ENCODE assay signal across 18 cellular contexts in the genomic region with DNA sequence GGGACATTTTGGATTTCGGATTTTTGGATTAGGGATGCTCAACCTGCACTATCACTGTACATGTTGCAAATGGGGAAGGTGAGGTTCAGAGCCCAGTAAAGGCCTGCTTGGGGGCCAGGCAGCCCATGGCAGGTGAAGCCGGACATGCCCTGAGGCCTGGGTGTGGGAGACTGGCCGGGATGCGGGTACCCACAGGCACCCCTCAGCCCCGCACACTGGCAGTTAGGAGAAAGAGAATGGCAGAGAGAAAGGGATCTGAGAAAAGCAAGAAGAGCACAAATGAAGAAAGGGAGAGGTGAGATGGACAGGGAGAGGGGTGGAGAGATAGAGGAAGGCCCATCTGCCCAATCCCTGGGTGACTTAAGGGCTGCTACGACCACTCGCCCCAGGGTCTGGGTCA. TPM values are rescaled to one million over a fixed set of nuclear protein-coding genes. Genes with fewer than 3 reads are reported as not detected.
DNase-seq lines count a peak whose midpoint lies in the region; ATAC-seq and TF ChIP-seq lines count a peak whose summit lies in the region.
"Had no signal": no experiment of that assay in that cellular context is flagged by ENCODE, and none has a peak within 500 bp of the region (broad histone marks: within the 10 kb centered on the region; RNA-seq: fewer than 3 reads in every experiment).

No MANE protein-coding gene starts in this region.

- peak overlapping the region; percentile 89 for H2BK120ac ChIP-seq in trophoblast cell (ENCODE audit: insufficient read depth, low read length, poor library complexity)

- H4K91ac ChIP-seq in trophoblast cell (ENCODE audit: low read depth, low read length), result peak overlapping the region; percentile 97

- H2AK5ac ChIP-seq in trophoblast cell (ENCODE audit: low read length), result peak overlapping the region; percentile 95

- no peaks in the 10 kb centered on the region for H3K36me3 ChIP-seq in cardiac muscle cell
- H3K36me3 ChIP-seq in left ventricle myocardium inferior, result no peaks in the 10 kb centered on the region
- H3K36me3 ChIP-seq in gastroesophageal sphincter, result no peaks in the 10 kb centered on the region
- no peaks in the 10 kb centered on the region for H3K36me3 ChIP-seq in trophoblast cell (ENCODE audit: control insufficient read depth in 1 of 2, insufficient read depth in 2 of 2, low read length in 2 of 2)
- no peaks in the 10 kb centered on the region for H3K36me3 ChIP-seq in esophagus squamous epithelium
- H3K36me3 ChIP-seq: Peyer's patch had no signal

- H3K9me3 ChIP-seq in cardiac muscle cell (ENCODE audit: low read depth) (no peaks in the 10 kb centered on the region), left ventricle myocardium inferior (replicated peaks) (no peaks in the 10 kb centered on the region), gastroesophageal sphincter (no peaks in the 10 kb centered on the region), trophoblast cell (ENCODE audit: insufficient read depth, low read depth, low read length) (no peaks in the 10 kb centered on the region), esophagus squamous epithelium (no peaks in the 10 kb centered on the region)
- H3K9me3 ChIP-seq: Peyer's patch had no signal

- H4K8ac ChIP-seq in trophoblast cell (ENCODE audit: low read depth, low read length), result peak overlapping the region; percentile 64

- H3K79me1 ChIP-seq in trophoblast cell (ENCODE audit: low read length), result peaks cover 33% of the 10 kb centered on the region

- H2BK5ac ChIP-seq in trophoblast cell (ENCODE audit: low read depth, low read length, poor library complexity), result peak overlapping the region; percentile 91

- TF ChIP-seq POLR2A in gastroesophageal sphincter (IDR thresholded peaks at IDR 0.05), result no peak
- TF ChIP-seq POLR2A in esophagus squamous epithelium (IDR thresholded peaks at IDR 0.05), result no peak

- H4K12ac ChIP-seq in trophoblast cell (ENCODE audit: low read depth, low read length), result peak overlapping the region; percentile 39

- TF ChIP-seq CTCF in cardiac muscle cell (IDR thresholded peaks at IDR 0.05; ENCODE audit: low read depth, low read length) (no peak), left ventricle myocardium inferior (IDR thresholded peaks at IDR 0.05; ENCODE audit: borderline replicate concordance) (no peak), gastroesophageal sphincter (IDR thresholded peaks at IDR 0.05) (no peak), esophagus squamous epithelium (IDR thresholded peaks at IDR 0.05) (no peak)

- ATAC-seq in gastroesophageal sphincter (no peak), GM18520 (IDR thresholded peaks at IDR 0.05; ENCODE audit: unreplicated experiment) (no peak), HG02623 (IDR thresholded peaks at IDR 0.05; ENCODE audit: unreplicated experiment) (no peak)

- intact Hi-C loops in left ventricle myocardium inferior (cut with micrococcal nuclease), result no loop called here
- intact Hi-C loops in esophagus squamous epithelium (cut with DNase I), result no loop called here

- H3K79me2 ChIP-seq in trophoblast cell (ENCODE audit: control insufficient read depth, insufficient read depth, low read length, poor library complexity), result peaks cover 7% of the 10 kb centered on the region

- H3K27ac ChIP-seq in cardiac muscle cell (peak overlapping the region; percentile 92), left ventricle myocardium inferior (replicated peaks) (no peak overlapping the region), gastroesophageal sphincter (peak overlapping the region in 3 of 4 donors; percentile 69 to 76 (median 69)), trophoblast cell (ENCODE audit: low read depth, low read length) (peak overlapping the region; percentile 97), esophagus squamous epithelium (peak overlapping the region in 2 of 4 donors; percentile 62 to 69)
- H3K27ac ChIP-seq: C4-2B had no signal

- no peak overlapping the region for H3K23ac ChIP-seq in trophoblast cell (ENCODE audit: low read length)

- H3K27me3 ChIP-seq in cardiac muscle cell (no peaks in the 10 kb centered on the region), left ventricle myocardium inferior (ENCODE audit: low read depth) (no peaks in the 10 kb centered on the region), gastroesophageal sphincter (no peaks in the 10 kb centered on the region), trophoblast cell (ENCODE audit: insufficient read depth, low read length) (no peaks in the 10 kb centered on the region), esophagus squamous epithelium (no peaks in the 10 kb centered on the region)
- H3K27me3 ChIP-seq: Peyer's patch had no signal

- H3K4me2 ChIP-seq in trophoblast cell (ENCODE audit: low read length), result no peak overlapping the region

- peak overlapping the region; percentile 34 for H3K18ac ChIP-seq in trophoblast cell (ENCODE audit: low read length)

- no peak for TF ChIP-seq EP300 in gastroesophageal sphincter (IDR thresholded peaks at IDR 0.05)

- H3K4me1 ChIP-seq in cardiac muscle cell (ENCODE audit: low read depth) (peaks cover 14% of the 10 kb centered on the region), left ventricle myocardium inferior (no peaks in the 10 kb centered on the region), gastroesophageal sphincter (peaks cover 0 to 15% (median 9%) of the 10 kb centered on the region in 3 donors), trophoblast cell (ENCODE audit: control insufficient read depth in 1 of 2, insufficient read depth in 2 of 2, low read length in 2 of 2) (peaks cover 17 to 18% of the 10 kb centered on the region in 2 experiments), esophagus squamous epithelium (peaks cover 4 to 13% (median 9%) of the 10 kb centered on the region in 3 donors)
- H3K4me1 ChIP-seq: Peyer's patch had no signal

- peak overlapping the region; percentile 92 for H2BK12ac ChIP-seq in trophoblast cell (ENCODE audit: low read length)

- H3K9ac ChIP-seq in trophoblast cell (ENCODE audit: low read length), result no peak overlapping the region

- WGBS in gastroesophageal sphincter (ENCODE audit: low coverage in 1 of 2), 2 donors, result 83 to 100% methylated on average over 2 to 6 of the region's 7 CpGs
- WGBS in trophoblast cell (ENCODE audit: extremely low coverage, insufficient coverage, insufficient read length), result no CpG with 5 or more reads among the region's 7 CpGs
- WGBS in esophagus squamous epithelium, 2 donors, result 87 to 96% methylated on average over 7 of the region's 7 CpGs

- peak overlapping the region; percentile 4 for H2AFZ ChIP-seq in trophoblast cell (ENCODE audit: insufficient read depth, low read length, poor library complexity)

- H3K14ac ChIP-seq in trophoblast cell (ENCODE audit: low read length), result peak overlapping the region; percentile 63

- H3K4me3 ChIP-seq in cardiac muscle cell, result no peak overlapping the region
- no peak overlapping the region for H3K4me3 ChIP-seq in left ventricle myocardium inferior
- no peak overlapping the region for H3K4me3 ChIP-seq in gastroesophageal sphincter
- H3K4me3 ChIP-seq in trophoblast cell (ENCODE audit: low read depth, low read length), result no peak overlapping the region
- no peak overlapping the region for H3K4me3 ChIP-seq in esophagus squamous epithelium
- H3K4me3 ChIP-seq: Peyer's patch had no signal

- DNase-seq in cardiac muscle cell (ENCODE audit: low read depth in 1 of 2, low spot score in 1 of 2) (no peak), left ventricle myocardium inferior (no peak), trophoblast cell (peak; percentile 65 to 80), activated gamma-delta T cell treated with Interleukin-2 at 50 U/mL for 16 hours (no peak), esophagus squamous epithelium (lab: John Stamatoyannopoulos, UW) (no peak)
- DNase-seq: 8988T, COR-L47, DMS53, KG1, NCI-H1092 treated with DMSO at 0.1 percent for 48 hours, NCI-H1694, Peyer's patch, SIG-M5 had no signal

- H3K4ac ChIP-seq in trophoblast cell (ENCODE audit: low read depth, low read length), result peak overlapping the region; percentile 49

RNA-seq across cellular contexts. Expression of a gene that starts 52.8 kb away (rescaled TPM):
- total RNA-seq in cardiac muscle cell (not detected in 2 replicates), left ventricle myocardium inferior (not detected), gastroesophageal sphincter (not detected), esophagus squamous epithelium (1 to 10 TPM in 2 of 4 donors, not detected in 2; 5.9 to 6.6 TPM)
- not detected in 2 replicates for polyA plus RNA-seq in cardiac muscle cell
- polyA plus RNA-seq in trophoblast cell (2013), result not detected in 2 replicates
- total RNA-seq: M059J, Peyer's patch had no signal

Comparison
In these comparisons a context has a peak if more than half of its experiments do, and no peak if none do; other contexts are left out.
1. DNase-seq: peak in trophoblast cell (2 of 2); none in cardiac muscle cell (0 of 2), left ventricle myocardium inferior (single experiment), activated gamma-delta T cell treated with Interleukin-2 at 50 U/mL for 16 hours (single experiment) and esophagus squamous epithelium (single experiment).